8 cellular contexts compared by ENCODE assay signal in the genomic region with DNA sequence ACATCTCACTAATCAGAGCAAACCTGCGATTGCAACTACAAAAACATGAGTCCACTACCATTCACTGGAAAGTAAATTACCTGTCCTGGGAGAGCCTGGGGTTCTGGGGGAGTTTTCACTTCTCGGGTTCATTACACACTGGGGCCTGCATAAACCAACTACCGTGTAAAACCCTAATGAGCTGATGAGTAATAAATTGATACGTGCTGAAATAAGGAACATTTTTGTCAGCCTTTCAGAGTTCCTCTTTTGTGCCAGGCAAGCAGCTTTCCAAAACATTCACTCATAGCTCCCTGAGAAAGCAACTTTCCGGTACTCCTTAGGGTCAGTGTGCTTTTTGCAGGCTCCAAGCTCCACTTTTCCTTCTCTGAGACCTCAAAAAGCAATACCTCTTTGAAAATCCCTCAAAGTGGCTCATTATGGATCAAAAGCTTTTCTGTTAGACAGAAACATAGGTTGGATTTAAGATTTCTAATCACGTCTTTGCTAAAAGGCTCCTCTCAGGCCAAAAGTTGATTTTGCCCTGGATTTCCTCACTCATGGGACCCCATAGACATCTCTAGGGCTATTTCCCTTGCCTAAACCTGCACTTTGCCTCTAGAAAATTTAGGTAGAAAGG.
A peak's percentile ranks its signal among the peaks of the same experiment; 100 is the strongest.
DNase-seq lines count a peak whose midpoint lies in the region; ATAC-seq, FAIRE-seq and TF ChIP-seq lines count a peak whose summit lies in the region.

No MANE protein-coding gene starts in this region.

- no peaks in the 10 kb centered on the region for H3K9me3 Mint-ChIP-seq in stimulated activated effector memory CD8-positive, alpha-beta T cell treated with anti-CD3 and anti-CD28 coated beads, Interleukin-12 subunit alpha, Interleukin-12 subunit beta, amount 100 ng/mL, for 72 hours

- H3K9ac ChIP-seq in HUES48 (ENCODE audit: low read depth, low read length) (no peak overlapping the region), endothelial cell of umbilical vein (replicated peaks; ENCODE audit: extremely low read depth, insufficient read depth, low read length) (peak overlapping the region; percentile 17)

- BruUV-seq in endothelial cell of umbilical vein (replicated peaks; lab: Mats Ljungman, UMichigan), result no TSS peak

- H3K4me2 ChIP-seq in endothelial cell of umbilical vein (ENCODE audit: insufficient read depth, low read length), result no peak overlapping the region

- H3K4me3 ChIP-seq in HUES48 (ENCODE audit: low read depth, low read length) (no peak overlapping the region), endothelial cell of umbilical vein (replicated peaks in 1 of 3; ENCODE audit: insufficient read depth in 1 of 3, low read depth in 1 of 3, low read length in 3 of 3) (no peak overlapping the region)

- no peak for TF ChIP-seq CTCF in endothelial cell of umbilical vein (IDR thresholded peaks at IDR 0.05; ENCODE audit: extremely low read depth in 1 of 2, insufficient read depth in 1 of 2, low read depth in 1 of 2, low read length in 2 of 2)

- H3K4me1 ChIP-seq in HUES48 (ENCODE audit: control insufficient read depth, insufficient read depth, low read length) (peaks cover 20% of the 10 kb centered on the region), endothelial cell of umbilical vein (ENCODE audit: control insufficient read depth, extremely low read depth, insufficient read depth, low read length) (peaks cover 20% of the 10 kb centered on the region)

- H2AFZ ChIP-seq in endothelial cell of umbilical vein (ENCODE audit: low read depth, low read length), result no peak overlapping the region

- H3K4me1 Mint-ChIP-seq in stimulated activated effector memory CD8-positive, alpha-beta T cell treated with anti-CD3 and anti-CD28 coated beads, Interleukin-12 subunit alpha, Interleukin-12 subunit beta, amount 100 ng/mL, for 72 hours, result peaks cover 58% of the 10 kb centered on the region

- H3K4me3 Mint-ChIP-seq in stimulated activated effector memory CD8-positive, alpha-beta T cell treated with anti-CD3 and anti-CD28 coated beads, Interleukin-12 subunit alpha, Interleukin-12 subunit beta, amount 100 ng/mL, for 72 hours, result peak overlapping the region; percentile 38

- peaks cover 55% of the 10 kb centered on the region for H3K36me3 Mint-ChIP-seq in stimulated activated effector memory CD8-positive, alpha-beta T cell treated with anti-CD3 and anti-CD28 coated beads, Interleukin-12 subunit alpha, Interleukin-12 subunit beta, amount 100 ng/mL, for 72 hours

- H4K20me1 ChIP-seq in endothelial cell of umbilical vein (replicated peaks; ENCODE audit: control insufficient read depth, extremely low read depth, insufficient read depth, low read length), result no peaks in the 10 kb centered on the region

- dilution Hi-C loops in endothelial cell of umbilical vein (cut with MboI; ENCODE audit: extremely low pct_ligation_motif_present, low sequenced_read_pairs), result no loop called here

- H3K79me2 ChIP-seq in endothelial cell of umbilical vein (ENCODE audit: control insufficient read depth, insufficient read depth, low read length), result no peaks in the 10 kb centered on the region

- H3K9me3 ChIP-seq in HUES48 (ENCODE audit: control insufficient read depth, insufficient read depth, low read length) (no peaks in the 10 kb centered on the region), endothelial cell of umbilical vein (replicated peaks; ENCODE audit: control insufficient read depth, insufficient read depth, low read length) (no peaks in the 10 kb centered on the region)

- peak overlapping the region; percentile 85 for H3K27ac Mint-ChIP-seq in stimulated activated effector memory CD8-positive, alpha-beta T cell treated with anti-CD3 and anti-CD28 coated beads, Interleukin-12 subunit alpha, Interleukin-12 subunit beta, amount 100 ng/mL, for 72 hours

- H3K27ac ChIP-seq in HUES48 (ENCODE audit: low read depth, low read length), result peak overlapping the region; percentile 2
- H3K27ac ChIP-seq in endothelial cell of umbilical vein (ENCODE audit: insufficient read depth, low read depth, low read length), result no peak overlapping the region

- POLR2A ChIA-PET in endothelial cell of umbilical vein (lab: Charles Lee), result interaction anchor here (0.5 kb wide), 1 partner anchor 185 kb away, joined by 3 read pairs; no protein-coding TSS in a partner anchor

- no peak for DNase-seq in endothelial cell of umbilical vein (ENCODE audit: low read depth, low spot score)
- no peak for DNase-seq in stimulated activated effector memory CD8-positive, alpha-beta T cell treated with anti-CD3 and anti-CD28 coated beads, Interleukin-12 subunit alpha, Interleukin-12 subunit beta, amount 100 ng/mL, for 72 hours (ENCODE audit: low spot score in 2 of 2)
- DNase-seq in NCI-H2029 treated with DMSO at 0.1 percent for 48 hours (lab: John Stamatoyannopoulos, UW), result no peak
- no peak for DNase-seq in midbrain (lab: John Stamatoyannopoulos, UW)
- DNase-seq in activated CD8-positive, alpha-beta memory T cell treated with anti-CD3 and anti-CD28 coated beads, Interleukin-2, amount 50 U/mL, for 48 hours, result no peak

- CTCF ChIA-PET in endothelial cell of umbilical vein (lab: Charles Lee), result interaction anchor here (0.7 to 2.1 kb wide), 9 partner anchors 9 to 1662 kb away, joined by 3 to 9 read pairs (median 4); a partner anchor contains a TSS

- no peaks in the 10 kb centered on the region for H3K9me1 ChIP-seq in endothelial cell of umbilical vein (replicated peaks; ENCODE audit: control insufficient read depth, extremely low read depth, insufficient read depth, low read length)

- TF ChIP-seq POLR2A in endothelial cell of umbilical vein (IDR thresholded peaks at IDR 0.05; ENCODE audit: low read depth, low read length), result no peak

- intact Hi-C loops in endothelial cell of umbilical vein (cut with micrococcal nuclease), result no loop called here

- H3K36me3 ChIP-seq in HUES48 (ENCODE audit: control insufficient read depth, insufficient read depth, low read length), result no peaks in the 10 kb centered on the region
- no peaks in the 10 kb centered on the region for H3K36me3 ChIP-seq in endothelial cell of umbilical vein (ENCODE audit: control insufficient read depth in 2 of 2, extremely low read depth in 1 of 2, insufficient read depth in 2 of 2, low read length in 2 of 2)

- no peaks in the 10 kb centered on the region for H3K27me3 ChIP-seq in HUES48 (ENCODE audit: control insufficient read depth, insufficient read depth, low read length)
- H3K27me3 ChIP-seq in endothelial cell of umbilical vein (ENCODE audit: control insufficient read depth in 2 of 2, insufficient read depth in 2 of 2, low read length in 2 of 2), result no peaks in the 10 kb centered on the region

- ATAC-seq in GM18498 (IDR thresholded peaks at IDR 0.05; ENCODE audit: unreplicated experiment), result peak; percentile 79
- peak; percentile 81 for ATAC-seq in GM21423 (IDR thresholded peaks at IDR 0.05; ENCODE audit: unreplicated experiment)
- ATAC-seq in stimulated activated effector memory CD8-positive, alpha-beta T cell treated with anti-CD3 and anti-CD28 coated beads, Interleukin-12 subunit alpha, Interleukin-12 subunit beta, amount 100 ng/mL, for 72 hours, result peak; percentile 79

- FAIRE-seq in endothelial cell of umbilical vein (lab: Jason Lieb, UNC), result peak; percentile 46

TF ChIP-seq in endothelial cell of umbilical vein, 7 proteins besides CTCF, POLR2A, EP300 and RAD21:
- TF ChIP-seq GATA2 (IDR thresholded peaks at IDR 0.05; ENCODE audit: insufficient read depth, insufficient read length, low read depth, low read length), result no peak
- no peak for TF ChIP-seq POLR2AphosphoS5 (IDR thresholded peaks at IDR 0.05; ENCODE audit: insufficient read depth, low read depth, low read length)
- TF ChIP-seq, protein P1, sequence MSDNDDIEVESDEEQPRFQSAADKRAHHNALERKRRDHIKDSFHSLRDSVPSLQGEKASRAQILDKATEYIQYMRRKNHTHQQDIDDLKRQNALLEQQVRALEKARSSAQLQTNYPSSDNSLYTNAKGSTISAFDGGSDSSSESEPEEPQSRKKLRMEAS (IDR thresholded peaks at IDR 0.05; ENCODE audit: insufficient read depth, insufficient read length), result no peak
- TF ChIP-seq FOS (IDR thresholded peaks at IDR 0.05; ENCODE audit: borderline replicate concordance, insufficient read depth, low read length), result no peak
- no peak for TF ChIP-seq MYC (IDR thresholded peaks at IDR 0.05; ENCODE audit: low read depth, low read length)
- TF ChIP-seq JUN (IDR thresholded peaks at IDR 0.05; ENCODE audit: borderline replicate concordance, insufficient read depth, insufficient read length, low read depth), result no peak
- no peak for TF ChIP-seq EZH2 (IDR thresholded peaks at IDR 0.05; ENCODE audit: borderline replicate concordance, low read depth, low read length, severe bottlenecking)
TF ChIP-seq in endothelial cell of umbilical vein: peak in this region for 0.
